In the genomic region with DNA sequence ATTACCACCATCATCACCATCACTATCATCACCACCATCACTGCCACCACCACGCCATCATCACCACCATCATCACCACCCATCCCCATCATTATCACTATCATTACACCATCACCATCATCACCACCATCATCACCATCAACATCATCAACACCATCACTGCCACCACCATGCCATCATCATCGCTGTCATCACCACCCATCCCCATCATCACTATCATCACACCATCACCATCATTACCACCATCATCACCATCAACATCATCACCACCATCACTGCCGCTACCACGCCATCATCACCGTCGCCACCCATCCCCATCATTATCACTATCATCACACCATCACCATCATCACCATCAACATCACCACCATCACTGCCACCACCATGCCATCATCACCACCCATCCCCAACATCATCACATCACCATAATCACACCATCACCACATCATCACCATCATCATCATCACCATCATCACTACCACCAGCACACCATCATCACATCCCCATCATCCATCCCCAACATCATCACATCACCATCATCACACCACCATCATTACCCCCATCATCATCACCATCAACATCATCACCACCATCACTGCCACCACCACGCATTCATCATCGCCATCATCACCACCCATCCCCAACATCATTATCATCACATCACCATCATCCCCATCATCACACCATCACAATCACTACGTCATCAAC, we compare ENCODE assay signal across 21 cellular contexts.
A peak's percentile ranks its signal among the peaks of the same experiment; 100 is the strongest.
DNase-seq lines count a peak whose midpoint lies in the region; ATAC-seq, FAIRE-seq and TF ChIP-seq lines count a peak whose summit lies in the region.
"Had no signal": no experiment of that assay in that cellular context is flagged by ENCODE, and none has a peak within 500 bp of the region (broad histone marks: within the 10 kb centered on the region; RNA-seq: fewer than 3 reads in every experiment).

No MANE protein-coding gene starts in this region.

- H3K36me3 ChIP-seq in CD8-positive, alpha-beta T cell (ENCODE audit: insufficient read depth, low read length) = peaks cover 7% of the 10 kb centered on the region
- H3K36me3 ChIP-seq in HEK293 (ENCODE audit: control insufficient read depth in 2 of 2, insufficient read depth in 1 of 2, low read length in 2 of 2) (peaks cover 10 to 31% of the 10 kb centered on the region in 2 experiments; a peak in 2 of 3 replicates), bronchial epithelial cell (ENCODE audit: control insufficient read depth, insufficient read depth, low read length) (no peaks in the 10 kb centered on the region), neuronal stem cell (replicated peaks in 1 of 2; ENCODE audit: control insufficient read depth in 2 of 2, insufficient read depth in 2 of 2, low read length in 2 of 2) (peaks cover 19 to 75% of the 10 kb centered on the region in 2 donors)

- H3K4me2 ChIP-seq in neuronal stem cell (ENCODE audit: insufficient read depth, low read length, poor library complexity, severe bottlenecking) = no peak overlapping the region

- no peak overlapping the region for H3K27ac Mint-ChIP-seq in CD8-positive, alpha-beta T cell

- H3K9me3 ChIP-seq in CD8-positive, alpha-beta T cell (ENCODE audit: low read length) = no peaks in the 10 kb centered on the region
- H3K9me3 ChIP-seq in HEK293 (ENCODE audit: control insufficient read depth, insufficient read depth, low read depth, low read length) = no peaks in the 10 kb centered on the region
- peaks cover 0 to 3% of the 10 kb centered on the region in 2 donors for H3K9me3 ChIP-seq in neuronal stem cell (replicated peaks in 1 of 2; ENCODE audit: control insufficient read depth in 2 of 2, insufficient read depth in 1 of 2, low read depth in 1 of 2, low read length in 2 of 2)

- H2BK15ac ChIP-seq in neuronal stem cell (ENCODE audit: low read length) = no peak overlapping the region

- peaks cover 7% of the 10 kb centered on the region for H3K36me3 Mint-ChIP-seq in CD8-positive, alpha-beta T cell

- H3K27ac ChIP-seq in CD8-positive, alpha-beta T cell (ENCODE audit: low read depth, low read length) = no peak overlapping the region
- no peak overlapping the region for H3K27ac ChIP-seq in HEK293 (ENCODE audit: extremely low read depth, low read depth, low read length)
- H3K27ac ChIP-seq in neuronal stem cell (replicated peaks; ENCODE audit: low read length) = no peak overlapping the region
- H3K27ac ChIP-seq: GM23248 had no signal

- peak overlapping the region; percentile 81 for H3K23ac ChIP-seq in neuronal stem cell (ENCODE audit: low read depth, low read length, poor library complexity)

- H4K91ac ChIP-seq in neuronal stem cell (ENCODE audit: low read depth, low read length, poor library complexity) = peak overlapping the region; percentile 3

- peak; percentile 29 for ATAC-seq in CD8-positive, alpha-beta T cell
- ATAC-seq in GM18909 (IDR thresholded peaks at IDR 0.05; ENCODE audit: poor library complexity, unreplicated experiment) (no peak), HG02623 (IDR thresholded peaks at IDR 0.05; ENCODE audit: unreplicated experiment) (no peak)
- ATAC-seq: Panc1 had no signal

- intact Hi-C loops in CD8-positive, alpha-beta T cell (cut with DNase I, micrococcal nuclease) = no loop called here

- H3K27me3 Mint-ChIP-seq in CD8-positive, alpha-beta T cell (ENCODE audit: low read depth) = no peaks in the 10 kb centered on the region

- CTCF ChIA-PET in CD8-positive, alpha-beta T cell (lab: Charles Lee) = no interaction called here
- CTCF ChIA-PET in HEK293 (lab: Yijun Ruan, JAX) = no interaction called here

- no peak for TF ChIP-seq CTCF in CD8-positive, alpha-beta T cell (IDR thresholded peaks at IDR 0.05)
- TF ChIP-seq CTCF in HEK293 (tag by site-specific recombination; IDR thresholded peaks at IDR 0.05) (no peak), bronchial epithelial cell (IDR thresholded peaks at IDR 0.05; ENCODE audit: insufficient read depth, low read length, severe bottlenecking) (no peak)

- H4K8ac ChIP-seq in neuronal stem cell (ENCODE audit: low read depth, low read length) = peak overlapping the region; percentile 72

- no peak overlapping the region for H3K4me3 ChIP-seq in CD8-positive, alpha-beta T cell (ENCODE audit: low read depth, low read length)
- H3K4me3 ChIP-seq in HEK293 (ENCODE audit: low read depth, low read length) (no peak overlapping the region), bronchial epithelial cell (ENCODE audit: low read depth, low read length) (no peak overlapping the region), neuronal stem cell (ENCODE audit: low read length in 2 of 2) (peak overlapping the region in 1 of 2 donors; percentile 71)
- H3K4me3 ChIP-seq: GM23248 had no signal

- no peaks in the 10 kb centered on the region for H3K4me1 ChIP-seq in CD8-positive, alpha-beta T cell (ENCODE audit: insufficient read depth, low read length)
- H3K4me1 ChIP-seq in HEK293 (ENCODE audit: control insufficient read depth, insufficient read depth, low read length) = no peaks in the 10 kb centered on the region
- H3K4me1 ChIP-seq in neuronal stem cell (ENCODE audit: control insufficient read depth in 2 of 2, insufficient read depth in 1 of 2, low read depth in 1 of 2, low read length in 2 of 2) = peaks cover 0 to 2% of the 10 kb centered on the region in 2 donors

- H3K27me3 ChIP-seq in CD8-positive, alpha-beta T cell (ENCODE audit: insufficient read depth, low read length) = no peaks in the 10 kb centered on the region
- no peaks in the 10 kb centered on the region for H3K27me3 ChIP-seq in bronchial epithelial cell (ENCODE audit: control insufficient read depth, insufficient read depth, low read length)
- H3K27me3 ChIP-seq in neuronal stem cell (ENCODE audit: control insufficient read depth in 3 of 3, insufficient read depth in 3 of 3, low read depth in 1 of 3, low read length in 3 of 3) = no peaks in the 10 kb centered on the region

- H2BK5ac ChIP-seq in neuronal stem cell (ENCODE audit: low read length) = no peak overlapping the region

- H2BK120ac ChIP-seq in neuronal stem cell (ENCODE audit: low read depth, low read length) = no peak overlapping the region

- 100% methylated on average over 7 to 8 of the region's 9 CpGs for WGBS in neuronal stem cell (ENCODE audit: extremely low coverage in 2 of 2, insufficient read length in 2 of 2, insufficient replicate concordance in 1 of 2), 2 donors

- no peaks in the 10 kb centered on the region for H3K9me3 Mint-ChIP-seq in CD8-positive, alpha-beta T cell

- H3K4me1 Mint-ChIP-seq in CD8-positive, alpha-beta T cell (ENCODE audit: low read depth) = no peaks in the 10 kb centered on the region

- no peak overlapping the region for H3K18ac ChIP-seq in neuronal stem cell (ENCODE audit: low read length)

- no peaks in the 10 kb centered on the region for H3K79me1 ChIP-seq in neuronal stem cell (ENCODE audit: low read depth, low read length)

- H3K14ac ChIP-seq in neuronal stem cell (ENCODE audit: low read length) = no peak overlapping the region

- H2BK12ac ChIP-seq in neuronal stem cell (ENCODE audit: low read length) = no peak overlapping the region

- H2AFZ ChIP-seq in neuronal stem cell (ENCODE audit: low read length) = no peak overlapping the region
- H2AFZ ChIP-seq: GM23248 had no signal

- peak overlapping the region; percentile 70 for H3K9ac ChIP-seq in neuronal stem cell (ENCODE audit: low read depth, low read length, poor library complexity)
- H3K9ac ChIP-seq: GM23248 had no signal

- POLR2A ChIA-PET in CD8-positive, alpha-beta T cell (lab: Charles Lee) = no interaction called here
- POLR2A ChIA-PET in HEK293 (lab: Yijun Ruan, JAX) = no interaction called here

- no peak overlapping the region for H3K4me3 Mint-ChIP-seq in CD8-positive, alpha-beta T cell

- no peak for DNase-seq in CD8-positive, alpha-beta T cell
- no peak for DNase-seq in bronchial epithelial cell (ENCODE audit: low read depth)
- no peak for DNase-seq in neuronal stem cell (ENCODE audit: low spot score)
- no peak for DNase-seq in kidney glomerular epithelial cell (lab: John Stamatoyannopoulos, UW)
- DNase-seq: GM23248, HCEC 1CT, Karpas-422, NCI-H1092 treated with DMSO at 0.1 percent for 48 hours, NCI-H1436, NCI-H187, NCI-H2081 treated with DMSO at 0.1 percent for 48 hours, NCI-H2171, NCI-H226, NCI-H510A, NCI-H69, SHP77 treated with DMSO at 0.1 percent for 48 hours had no signal

- FAIRE-seq in bronchial epithelial cell (lab: Jason Lieb, UNC) = peak; percentile 93
- FAIRE-seq: D721Med had no signal

- no peak overlapping the region for H3K4ac ChIP-seq in neuronal stem cell (ENCODE audit: low read length)

- no peak overlapping the region for H2AK5ac ChIP-seq in neuronal stem cell (ENCODE audit: low read depth, low read length)

TF ChIP-seq in HEK293, 187 proteins besides CTCF, POLR2A, EP300 and RAD21 (continues in another document):
- TF ChIP-seq ZNF548 (tag by site-specific recombination; IDR thresholded peaks at IDR 0.05) = no peak
- TF ChIP-seq ZNF677 (tag by site-specific recombination; IDR thresholded peaks at IDR 0.05) = no peak
- no peak for TF ChIP-seq ZNF37A (tag by site-specific recombination; IDR thresholded peaks at IDR 0.05)
- no peak for TF ChIP-seq ZNF48 (tag by site-specific recombination; IDR thresholded peaks at IDR 0.05)
- no peak for TF ChIP-seq ZNF704 (tag by site-specific recombination; IDR thresholded peaks at IDR 0.05)
- TF ChIP-seq ZNF610 (tag by site-specific recombination; IDR thresholded peaks at IDR 0.05; ENCODE audit: borderline replicate concordance) = no peak
- no peak for TF ChIP-seq ZNF140 (tag by site-specific recombination; IDR thresholded peaks at IDR 0.05)
- no peak for TF ChIP-seq HOXA7 (CRISPR knock-in tag; IDR thresholded peaks at IDR 0.05; ENCODE audit: borderline replicate concordance)
- no peak for TF ChIP-seq ZNF211 (tag by site-specific recombination; IDR thresholded peaks at IDR 0.05; ENCODE audit: low read depth)
- no peak for TF ChIP-seq ZNF791 (tag by site-specific recombination; IDR thresholded peaks at IDR 0.05)
